Comparison of ENCODE assay signal across 8 cellular contexts in the genomic region with DNA sequence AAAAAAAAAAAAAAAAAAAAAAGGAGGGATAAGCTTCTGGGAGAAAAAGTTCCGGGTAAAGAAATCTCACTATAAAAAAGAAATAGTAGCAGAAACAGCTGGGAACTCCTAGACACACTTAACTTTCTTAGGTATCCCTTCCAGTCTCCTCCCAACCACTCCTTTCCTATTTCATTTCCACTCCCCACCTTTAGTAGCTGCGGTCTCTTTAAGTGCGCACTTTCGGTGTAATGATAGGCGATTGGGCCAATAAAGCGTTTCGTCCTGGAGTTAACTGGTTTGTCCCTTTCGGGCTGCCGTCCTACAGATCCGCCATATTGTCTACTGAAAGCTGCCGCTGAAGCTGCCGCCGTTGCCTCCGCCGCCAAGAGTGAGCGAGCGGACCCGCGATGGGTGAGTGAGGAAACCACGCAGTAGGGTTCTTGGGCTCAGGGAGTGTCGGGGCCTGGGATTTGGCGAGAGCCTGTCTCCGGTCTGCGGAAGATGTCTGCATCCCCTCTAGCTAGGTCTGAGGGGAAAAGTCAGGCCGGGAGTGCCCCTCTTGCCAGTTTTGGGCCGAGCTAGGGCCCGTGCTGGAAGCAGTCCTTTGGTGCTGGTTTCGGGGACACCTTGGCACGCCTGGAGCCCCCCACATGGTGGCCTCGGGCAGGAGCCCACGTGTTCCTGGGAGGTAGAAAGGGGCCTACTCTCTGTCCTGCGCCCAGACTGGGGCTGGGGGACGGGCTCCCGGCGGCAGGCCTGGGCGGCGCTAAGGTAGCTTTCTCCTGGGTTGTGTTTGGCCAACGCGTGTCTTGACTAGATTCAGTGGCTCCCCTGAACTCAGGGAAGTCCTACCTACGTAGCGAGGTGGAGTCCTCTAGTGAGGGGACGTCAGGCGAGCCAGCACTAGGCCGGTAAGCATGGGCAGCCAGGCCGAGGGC. TPM values are rescaled to one million over a fixed set of nuclear protein-coding genes. Genes with fewer than 3 reads are reported as not detected.
DNase-seq lines count a peak whose midpoint lies in the region; ATAC-seq and TF ChIP-seq lines count a peak whose summit lies in the region.

A gene (plus strand): TSS at position 315 of the 920 bp plus-strand sequence. CDS start 75 bp downstream, at position 390.

- H3K36me3 ChIP-seq in Loucy (ENCODE audit: insufficient read depth, low read length) (peaks cover under 1% of the 10 kb centered on the region; the same call in 1 of the 2 replicates), RWPE2 (ENCODE audit: low read depth) (peaks cover 15% of the 10 kb centered on the region)

- H2AFZ ChIP-seq in Loucy (ENCODE audit: low read length) = peak within 1 kb of the TSS; percentile 77

- H3K9me2 ChIP-seq in Loucy (replicated peaks; ENCODE audit: low read depth, low read length) = no peaks in the 10 kb centered on the region

- H4K20me1 ChIP-seq in Loucy (ENCODE audit: insufficient read depth, low read length, poor library complexity, severe bottlenecking) = peaks cover 47% of the 10 kb centered on the region

- H3K79me2 ChIP-seq in Loucy (ENCODE audit: insufficient read depth, low read length) = peaks cover 51% of the 10 kb centered on the region

- H3K4me3 Mint-ChIP-seq in activated T-helper 17 cell treated with anti-CD3 and anti-CD28 coated beads, Interleukin-2, amount 50 U/mL, for 72 hours = peak within 1 kb of the TSS; percentile 96
- peak within 1 kb of the TSS; percentile 96 to 100 (median 100) for H3K4me3 Mint-ChIP-seq in naive thymus-derived CD8-positive, alpha-beta T cell
- H3K4me3 Mint-ChIP-seq in stimulated activated naive B cell treated with anti-CD40 and anti-IgM and Interleukin-4, amounts not matched to agents 10 μg/mL and 1 μg/mL and 100 μg/mL, for 72 hours = peak within 1 kb of the TSS; percentile 98 to 99

- peaks cover 24% of the 10 kb centered on the region for H3K4me1 ChIP-seq in Loucy (ENCODE audit: insufficient read depth, low read length, poor library complexity, severe bottlenecking)
- no peaks in the 10 kb centered on the region for H3K4me1 ChIP-seq in RWPE2 (ENCODE audit: insufficient read depth, poor library complexity, severe bottlenecking)

- H3K36me3 Mint-ChIP-seq in activated T-helper 17 cell treated with anti-CD3 and anti-CD28 coated beads, Interleukin-2, amount 50 U/mL, for 72 hours (ENCODE audit: low read depth) = peaks cover 33% of the 10 kb centered on the region
- no peaks in the 10 kb centered on the region for H3K36me3 Mint-ChIP-seq in naive thymus-derived CD8-positive, alpha-beta T cell
- peaks cover 3 to 16% of the 10 kb centered on the region in 2 donors for H3K36me3 Mint-ChIP-seq in stimulated activated naive B cell treated with anti-CD40 and anti-IgM and Interleukin-4, amounts not matched to agents 10 μg/mL and 1 μg/mL and 100 μg/mL, for 72 hours

- peak within 1 kb of the TSS; percentile 98 for H3K27ac Mint-ChIP-seq in activated T-helper 17 cell treated with anti-CD3 and anti-CD28 coated beads, Interleukin-2, amount 50 U/mL, for 72 hours
- peak within 1 kb of the TSS; percentile 95 to 99 (median 99) for H3K27ac Mint-ChIP-seq in naive thymus-derived CD8-positive, alpha-beta T cell
- H3K27ac Mint-ChIP-seq in stimulated activated naive B cell treated with anti-CD40 and anti-IgM and Interleukin-4, amounts not matched to agents 10 μg/mL and 1 μg/mL and 100 μg/mL, for 72 hours = peak within 1 kb of the TSS; percentile 99

- ATAC-seq in GM21825 (IDR thresholded peaks at IDR 0.05; ENCODE audit: unreplicated experiment) = peak; percentile 58
- peak; percentile 78 for ATAC-seq in RWPE2 (ENCODE audit: low read depth)
- ATAC-seq in activated T-helper 17 cell treated with anti-CD3 and anti-CD28 coated beads, Interleukin-2, amount 50 U/mL, for 72 hours (replicated peaks) = peak; percentile 83
- ATAC-seq in naive thymus-derived CD8-positive, alpha-beta T cell = peak; percentile 82 to 87
- peak; percentile 76 to 84 for ATAC-seq in stimulated activated naive B cell treated with anti-CD40 and anti-IgM and Interleukin-4, amounts not matched to agents 10 μg/mL and 1 μg/mL and 100 μg/mL, for 72 hours (replicated peaks)

- H3K27me3 ChIP-seq in Loucy (ENCODE audit: insufficient read depth, low read length, poor library complexity, severe bottlenecking) (no peaks in the 10 kb centered on the region), RWPE2 (ENCODE audit: insufficient read depth, poor library complexity, severe bottlenecking) (no peaks in the 10 kb centered on the region)

- peak within 1 kb of the TSS; percentile 92 for H3K4me3 ChIP-seq in Loucy (ENCODE audit: low read length, poor library complexity, severe bottlenecking)
- H3K4me3 ChIP-seq in RWPE2 (ENCODE audit: severe bottlenecking) = peak within 1 kb of the TSS; percentile 99
- peak within 1 kb of the TSS; percentile 97 for H3K4me3 ChIP-seq in fibroblast of mammary gland (ENCODE audit: control insufficient read depth, low read depth, low read length)

- peaks cover 29% of the 10 kb centered on the region for H3K4me1 Mint-ChIP-seq in activated T-helper 17 cell treated with anti-CD3 and anti-CD28 coated beads, Interleukin-2, amount 50 U/mL, for 72 hours
- peaks cover 14 to 53% (median 44%) of the 10 kb centered on the region in 4 donors for H3K4me1 Mint-ChIP-seq in naive thymus-derived CD8-positive, alpha-beta T cell
- peaks cover 28 to 46% of the 10 kb centered on the region in 2 donors for H3K4me1 Mint-ChIP-seq in stimulated activated naive B cell treated with anti-CD40 and anti-IgM and Interleukin-4, amounts not matched to agents 10 μg/mL and 1 μg/mL and 100 μg/mL, for 72 hours

- no peaks in the 10 kb centered on the region for H3F3A ChIP-seq in Loucy (ENCODE audit: low read depth)

- POLR2A ChIA-PET in naive thymus-derived CD8-positive, alpha-beta T cell (lab: Charles Lee) = interaction anchor here (0.6 to 6.2 kb wide), 40 partner anchors 10 to 1364 kb away, joined by 3 to 80 read pairs (median 4); a partner anchor contains a TSS

- no peak for TF ChIP-seq CTCF in Loucy (conservative IDR thresholded peaks at IDR 0.05; ENCODE audit: low read length)
- TF ChIP-seq CTCF in RWPE2 (IDR thresholded peaks at IDR 0.05; ENCODE audit: poor library complexity, severe bottlenecking) = no peak
- TF ChIP-seq CTCF in fibroblast of mammary gland (conservative IDR thresholded peaks at IDR 0.05; ENCODE audit: control insufficient read depth, insufficient read depth, low read depth, low read length) = no peak

- DNase-seq in DMS53 (lab: John Stamatoyannopoulos, UW) (peak; percentile 98), RWPE2 (ENCODE audit: low spot score) (peak; percentile 84), fibroblast of mammary gland (ENCODE audit: low read depth) (peak; percentile 97)
- DNase-seq in naive thymus-derived CD8-positive, alpha-beta T cell = peak; percentile 76 to 97 (median 92)
- DNase-seq in stimulated activated naive B cell treated with anti-CD40 and anti-IgM and Interleukin-4, amounts not matched to agents 10 μg/mL and 1 μg/mL and 100 μg/mL, for 72 hours = peak; percentile 89

- H3K27ac ChIP-seq in RWPE2 (ENCODE audit: poor library complexity, severe bottlenecking) = peak within 1 kb of the TSS; percentile 87

- H3K9me3 ChIP-seq in Loucy (ENCODE audit: insufficient read depth, low read depth, low read length) (no peaks in the 10 kb centered on the region), RWPE2 (ENCODE audit: severe bottlenecking) (no peaks in the 10 kb centered on the region)

- no peaks in the 10 kb centered on the region for H3K27me3 Mint-ChIP-seq in activated T-helper 17 cell treated with anti-CD3 and anti-CD28 coated beads, Interleukin-2, amount 50 U/mL, for 72 hours
- no peaks in the 10 kb centered on the region for H3K27me3 Mint-ChIP-seq in naive thymus-derived CD8-positive, alpha-beta T cell
- no peaks in the 10 kb centered on the region for H3K27me3 Mint-ChIP-seq in stimulated activated naive B cell treated with anti-CD40 and anti-IgM and Interleukin-4, amounts not matched to agents 10 μg/mL and 1 μg/mL and 100 μg/mL, for 72 hours

- H3K9me3 Mint-ChIP-seq in activated T-helper 17 cell treated with anti-CD3 and anti-CD28 coated beads, Interleukin-2, amount 50 U/mL, for 72 hours = no peaks in the 10 kb centered on the region
- no peaks in the 10 kb centered on the region for H3K9me3 Mint-ChIP-seq in naive thymus-derived CD8-positive, alpha-beta T cell
- H3K9me3 Mint-ChIP-seq in stimulated activated naive B cell treated with anti-CD40 and anti-IgM and Interleukin-4, amounts not matched to agents 10 μg/mL and 1 μg/mL and 100 μg/mL, for 72 hours = no peaks in the 10 kb centered on the region

- H3K9ac ChIP-seq in Loucy (ENCODE audit: low read depth, low read length, poor library complexity, severe bottlenecking) = peak within 1 kb of the TSS; percentile 85

- H3K4me2 ChIP-seq in Loucy (ENCODE audit: low read depth, low read length, poor library complexity, severe bottlenecking) = peak within 1 kb of the TSS; percentile 90

RNA-seq across cellular contexts. Expression of the gene that starts here (rescaled TPM):
- 10 to 100 TPM; 61.8 to 77.1 TPM for total RNA-seq in activated T-helper 17 cell treated with anti-CD3 and anti-CD28 coated beads, Interleukin-2, amount 50 U/mL, for 72 hours
- total RNA-seq in naive thymus-derived CD8-positive, alpha-beta T cell = 10 to 100 TPM; 59.5 to 66.4 TPM
- 10 to 100 TPM; 26.5 to 31.9 (median 28.3) TPM for polyA plus RNA-seq in naive thymus-derived CD8-positive, alpha-beta T cell

Comparison
In these comparisons a context has a peak if more than half of its experiments do, and no peak if none do; other contexts are left out.
1. Peak in every context shown above with its lines: DNase-seq, ATAC-seq, H3K4me3 ChIP-seq and H3K27ac ChIP-seq.